16 cellular contexts compared by ENCODE assay signal in genomic region chr4:145307763-145308430, GRCh38.
"Had no signal": no experiment of that assay in that cellular context is flagged by ENCODE, and none has a peak within 500 bp of the region (broad histone marks: within the 10 kb centered on the region; RNA-seq: fewer than 3 reads in every experiment).

No MANE protein-coding gene starts in this region.

- H3K27me3 Mint-ChIP-seq: brain; dendritic cell treated with granulocyte-macrophage colony-stimulating factor and Interleukin-4, amounts not matched to agents 40 ng/mL and 50 ng/mL, for 4 days had no signal

- H3K4me1 Mint-ChIP-seq: brain, naive B cell had no signal

- H3K36me3 Mint-ChIP-seq: brain, naive B cell, T-cell had no signal

- H3K27ac Mint-ChIP-seq: brain; dendritic cell treated with granulocyte-macrophage colony-stimulating factor and Interleukin-4, amounts not matched to agents 40 ng/mL and 50 ng/mL, for 4 days; T-cell had no signal

- DNase-seq: activated CD4-positive, alpha-beta T cell treated with anti-CD3 and anti-CD28 coated beads for 48 hours; activated CD8-positive, alpha-beta memory T cell treated with anti-CD3 and anti-CD28 coated beads for 24 hours; activated gamma-delta T cell; amygdala; erythroblast; lower lobe of right lung; midbrain; naive B cell; retina; stimulated activated CD4-positive, alpha-beta T cell treated with anti-CD3 and anti-CD28 coated beads, Interleukin-4, amount 100 ng/mL, for 4 hours; T-cell; T1000; transverse colon; WERI-Rb-1 had no signal

- H3K4me3 Mint-ChIP-seq: brain; dendritic cell treated with granulocyte-macrophage colony-stimulating factor and Interleukin-4, amounts not matched to agents 40 ng/mL and 50 ng/mL, for 4 days; naive B cell; T-cell had no signal

- H3K9me3 Mint-ChIP-seq: brain; dendritic cell treated with granulocyte-macrophage colony-stimulating factor and Interleukin-4, amounts not matched to agents 40 ng/mL and 50 ng/mL, for 4 days; naive B cell; T-cell had no signal
